37 cellular contexts compared by ENCODE assay signal in genomic region chr14:20191396-20191795, GRCh38. TPM values are rescaled to one million over a fixed set of nuclear protein-coding genes. Genes with fewer than 3 reads are reported as not detected.
"Had no signal": no experiment of that assay in that cellular context is flagged by ENCODE, and none has a peak within 500 bp of the region (broad histone marks: within the 10 kb centered on the region; RNA-seq: fewer than 3 reads in every experiment).

No MANE protein-coding gene starts in this region.

- FAIRE-seq: endometrium, endothelial cell of umbilical vein had no signal

- H3K4me2 ChIP-seq: hepatocyte had no signal

- ATAC-seq: activated CD4-positive, alpha-beta T cell treated with anti-CD3 and anti-CD28 coated beads for 36 hours; activated CD8-positive, alpha-beta memory T cell treated with anti-CD3 and anti-CD28 coated beads, Interleukin-2, amount 10 ng/mL, durations not matched to agents 7 days and 5 days; activated CD8-positive, alpha-beta T cell treated with anti-CD3 and anti-CD28 coated beads, Interleukin-2, amount 10 ng/mL, durations not matched to agents 7 days and 5 days; activated naive CD4-positive, alpha-beta T cell treated with anti-CD3 and anti-CD28 coated beads, Interleukin-2, amount 50 U/mL, for 72 hours; activated T-cell treated with anti-CD3 and anti-CD28 coated beads, Interleukin-2, amount 50 U/mL, for 72 hours; gastroesophageal sphincter; heart right ventricle had no signal

- H3K4me1 ChIP-seq: ascending aorta, breast epithelium, colonic mucosa, esophagus squamous epithelium, gastroesophageal sphincter, heart right ventricle had no signal

- H3K9me3 ChIP-seq: ascending aorta, breast epithelium, colonic mucosa, esophagus squamous epithelium, gastroesophageal sphincter, heart right ventricle had no signal

- H3K27me3 ChIP-seq: ascending aorta, cardiac muscle cell, colonic mucosa, esophagus squamous epithelium, hepatocyte had no signal

- H2AFZ ChIP-seq: hepatocyte had no signal

- H3K4me3 ChIP-seq: ascending aorta, breast epithelium, cardiac muscle cell, colonic mucosa, esophagus squamous epithelium, gastroesophageal sphincter, heart right ventricle, hepatocyte had no signal

- H3K36me3 ChIP-seq: ascending aorta, breast epithelium, cardiac muscle cell, colonic mucosa, esophagus squamous epithelium, gastroesophageal sphincter, heart right ventricle had no signal

- DNase-seq: activated CD4-positive, alpha-beta memory T cell treated with anti-CD3 and anti-CD28 coated beads for 36 hours; activated CD4-positive, alpha-beta T cell treated with anti-CD3 and anti-CD28 coated beads for 36 hours; activated CD4-positive, alpha-beta T cell treated with anti-CD3 and anti-CD28 coated beads, Interleukin-2, amount 10 ng/mL, durations not matched to agents 24 days and 14 days; activated CD4-positive, CD25-positive, alpha-beta regulatory T cell; activated CD4-positive, CD25-positive, alpha-beta regulatory T cell treated with anti-CD3 and anti-CD28 coated beads, Interleukin-2, amount 50 U/mL, for 72 hours; activated CD8-positive, alpha-beta memory T cell treated with anti-CD3 and anti-CD28 coated beads, Interleukin-2, amount 10 ng/mL, durations not matched to agents 7 days and 5 days; activated CD8-positive, alpha-beta memory T cell treated with anti-CD3 and anti-CD28 coated beads, Interleukin-2, amount 50 U/mL, for 4 hours; activated CD8-positive, alpha-beta T cell treated with anti-CD3 and anti-CD28 coated beads, Interleukin-2, amount 10 ng/mL, durations not matched to agents 7 days and 5 days; activated gamma-delta T cell; activated naive CD4-positive, alpha-beta T cell; activated naive CD4-positive, alpha-beta T cell treated with anti-CD3 and anti-CD28 coated beads, Interleukin-2, amount 10 ng/mL, durations not matched to agents 7 days and 5 days; activated naive CD8-positive, alpha-beta T cell treated with anti-CD3 and anti-CD28 coated beads, Interleukin-2, amount 10 ng/mL, durations not matched to agents 7 days and 5 days; activated T-cell treated with anti-CD3 and anti-CD28 coated beads, Interleukin-2, amount 50 U/mL, for 1 hour; activated T-cell treated with anti-CD3 and anti-CD28 coated beads, Interleukin-2, amount 50 U/mL, for 72 hours; central memory CD4-positive, alpha-beta T cell; cerebellar nuclear complex; colonic mucosa; effector CD8-positive, alpha-beta T cell; esophagus squamous epithelium; foreskin melanocyte; heart right ventricle; T-helper 2 cell had no signal

- H3K27ac ChIP-seq: ascending aorta, breast epithelium, cardiac muscle cell, colonic mucosa, epithelial cell of prostate, esophagus squamous epithelium, gastroesophageal sphincter, heart right ventricle, hepatocyte had no signal

- H3K79me2 ChIP-seq: hepatocyte had no signal

RNA-seq across cellular contexts. Expression of gene OR11G2, which starts 0.7 kb away (rescaled TPM):
- total RNA-seq: activated CD4-positive, alpha-beta memory T cell treated with anti-CD3 and anti-CD28 coated beads for 36 hours; activated CD4-positive, alpha-beta T cell treated with anti-CD3 and anti-CD28 coated beads for 36 hours; activated CD4-positive, alpha-beta T cell treated with anti-CD3 and anti-CD28 coated beads, Interleukin-2, amount 10 ng/mL, durations not matched to agents 24 days and 14 days; activated CD8-positive, alpha-beta memory T cell treated with anti-CD3 and anti-CD28 coated beads for 36 hours; activated CD8-positive, alpha-beta memory T cell treated with anti-CD3 and anti-CD28 coated beads, Interleukin-2, amount 10 ng/mL, durations not matched to agents 7 days and 5 days; activated CD8-positive, alpha-beta T cell treated with anti-CD3 and anti-CD28 coated beads, Interleukin-2, amount 10 ng/mL, durations not matched to agents 7 days and 5 days; activated naive CD4-positive, alpha-beta T cell treated with anti-CD3 and anti-CD28 coated beads, Interleukin-2, amount 50 U/mL, for 72 hours; activated naive CD8-positive, alpha-beta T cell treated with anti-CD3 and anti-CD28 coated beads, Interleukin-2, amount 10 ng/mL, durations not matched to agents 7 days and 5 days; activated T-cell treated with anti-CD3 and anti-CD28 coated beads, Interleukin-2, amount 50 U/mL, for 72 hours; ascending aorta; breast epithelium; cardiac muscle cell; colonic mucosa; dermis microvascular lymphatic vessel endothelial cell; endothelial cell of umbilical vein; esophagus squamous epithelium; fibroblast of lung; fibroblast of villous mesenchyme; gastroesophageal sphincter; glomerular endothelial cell; heart right ventricle; hepatocyte had no signal
- polyA plus RNA-seq: cardiac muscle cell, endothelial cell of umbilical vein, esophagus, fibroblast of lung, heart right ventricle, hepatocyte had no signal

RNA-seq across cellular contexts. Expression of gene OR11H6, which starts 32.1 kb away (rescaled TPM):
- total RNA-seq: activated CD4-positive, alpha-beta memory T cell treated with anti-CD3 and anti-CD28 coated beads for 36 hours; activated CD4-positive, alpha-beta T cell treated with anti-CD3 and anti-CD28 coated beads for 36 hours; activated CD4-positive, alpha-beta T cell treated with anti-CD3 and anti-CD28 coated beads, Interleukin-2, amount 10 ng/mL, durations not matched to agents 24 days and 14 days; activated CD8-positive, alpha-beta memory T cell treated with anti-CD3 and anti-CD28 coated beads for 36 hours; activated CD8-positive, alpha-beta memory T cell treated with anti-CD3 and anti-CD28 coated beads, Interleukin-2, amount 10 ng/mL, durations not matched to agents 7 days and 5 days; activated CD8-positive, alpha-beta T cell treated with anti-CD3 and anti-CD28 coated beads, Interleukin-2, amount 10 ng/mL, durations not matched to agents 7 days and 5 days; activated naive CD4-positive, alpha-beta T cell treated with anti-CD3 and anti-CD28 coated beads, Interleukin-2, amount 50 U/mL, for 72 hours; activated naive CD8-positive, alpha-beta T cell treated with anti-CD3 and anti-CD28 coated beads, Interleukin-2, amount 10 ng/mL, durations not matched to agents 7 days and 5 days; activated T-cell treated with anti-CD3 and anti-CD28 coated beads, Interleukin-2, amount 50 U/mL, for 72 hours; ascending aorta; breast epithelium; cardiac muscle cell; colonic mucosa; dermis microvascular lymphatic vessel endothelial cell; endothelial cell of umbilical vein; esophagus squamous epithelium; fibroblast of lung; fibroblast of villous mesenchyme; gastroesophageal sphincter; glomerular endothelial cell; heart right ventricle; hepatocyte had no signal
- polyA plus RNA-seq: cardiac muscle cell, endothelial cell of umbilical vein, esophagus, fibroblast of lung, heart right ventricle, hepatocyte had no signal

RNA-seq across cellular contexts. Expression of gene OR11H7, which starts 37.4 kb away (rescaled TPM):
- total RNA-seq: activated CD4-positive, alpha-beta memory T cell treated with anti-CD3 and anti-CD28 coated beads for 36 hours; activated CD4-positive, alpha-beta T cell treated with anti-CD3 and anti-CD28 coated beads for 36 hours; activated CD4-positive, alpha-beta T cell treated with anti-CD3 and anti-CD28 coated beads, Interleukin-2, amount 10 ng/mL, durations not matched to agents 24 days and 14 days; activated CD8-positive, alpha-beta memory T cell treated with anti-CD3 and anti-CD28 coated beads for 36 hours; activated CD8-positive, alpha-beta memory T cell treated with anti-CD3 and anti-CD28 coated beads, Interleukin-2, amount 10 ng/mL, durations not matched to agents 7 days and 5 days; activated CD8-positive, alpha-beta T cell treated with anti-CD3 and anti-CD28 coated beads, Interleukin-2, amount 10 ng/mL, durations not matched to agents 7 days and 5 days; activated naive CD4-positive, alpha-beta T cell treated with anti-CD3 and anti-CD28 coated beads, Interleukin-2, amount 50 U/mL, for 72 hours; activated naive CD8-positive, alpha-beta T cell treated with anti-CD3 and anti-CD28 coated beads, Interleukin-2, amount 10 ng/mL, durations not matched to agents 7 days and 5 days; activated T-cell treated with anti-CD3 and anti-CD28 coated beads, Interleukin-2, amount 50 U/mL, for 72 hours; ascending aorta; breast epithelium; cardiac muscle cell; colonic mucosa; dermis microvascular lymphatic vessel endothelial cell; endothelial cell of umbilical vein; esophagus squamous epithelium; fibroblast of lung; fibroblast of villous mesenchyme; glomerular endothelial cell; heart right ventricle; hepatocyte had no signal
- polyA plus RNA-seq: cardiac muscle cell, endothelial cell of umbilical vein, esophagus, fibroblast of lung, heart right ventricle, hepatocyte had no signal

RNA-seq across cellular contexts. Expression of gene OR11H4, which starts 47.7 kb away (rescaled TPM):
- total RNA-seq: activated CD4-positive, alpha-beta memory T cell treated with anti-CD3 and anti-CD28 coated beads for 36 hours; activated CD4-positive, alpha-beta T cell treated with anti-CD3 and anti-CD28 coated beads for 36 hours; activated CD4-positive, alpha-beta T cell treated with anti-CD3 and anti-CD28 coated beads, Interleukin-2, amount 10 ng/mL, durations not matched to agents 24 days and 14 days; activated CD8-positive, alpha-beta memory T cell treated with anti-CD3 and anti-CD28 coated beads for 36 hours; activated CD8-positive, alpha-beta memory T cell treated with anti-CD3 and anti-CD28 coated beads, Interleukin-2, amount 10 ng/mL, durations not matched to agents 7 days and 5 days; activated CD8-positive, alpha-beta T cell treated with anti-CD3 and anti-CD28 coated beads, Interleukin-2, amount 10 ng/mL, durations not matched to agents 7 days and 5 days; activated naive CD4-positive, alpha-beta T cell treated with anti-CD3 and anti-CD28 coated beads, Interleukin-2, amount 50 U/mL, for 72 hours; activated naive CD8-positive, alpha-beta T cell treated with anti-CD3 and anti-CD28 coated beads, Interleukin-2, amount 10 ng/mL, durations not matched to agents 7 days and 5 days; activated T-cell treated with anti-CD3 and anti-CD28 coated beads, Interleukin-2, amount 50 U/mL, for 72 hours; ascending aorta; breast epithelium; cardiac muscle cell; colonic mucosa; dermis microvascular lymphatic vessel endothelial cell; endothelial cell of umbilical vein; esophagus squamous epithelium; fibroblast of lung; fibroblast of villous mesenchyme; gastroesophageal sphincter; glomerular endothelial cell; heart right ventricle; hepatocyte had no signal
- polyA plus RNA-seq: cardiac muscle cell, endothelial cell of umbilical vein, esophagus, fibroblast of lung, heart right ventricle, hepatocyte had no signal

RNA-seq across cellular contexts. Expression of gene OR4N5, which starts 52.8 kb away (rescaled TPM):
- total RNA-seq: activated CD4-positive, alpha-beta memory T cell treated with anti-CD3 and anti-CD28 coated beads for 36 hours; activated CD4-positive, alpha-beta T cell treated with anti-CD3 and anti-CD28 coated beads for 36 hours; activated CD4-positive, alpha-beta T cell treated with anti-CD3 and anti-CD28 coated beads, Interleukin-2, amount 10 ng/mL, durations not matched to agents 24 days and 14 days; activated CD8-positive, alpha-beta memory T cell treated with anti-CD3 and anti-CD28 coated beads for 36 hours; activated CD8-positive, alpha-beta memory T cell treated with anti-CD3 and anti-CD28 coated beads, Interleukin-2, amount 10 ng/mL, durations not matched to agents 7 days and 5 days; activated CD8-positive, alpha-beta T cell treated with anti-CD3 and anti-CD28 coated beads, Interleukin-2, amount 10 ng/mL, durations not matched to agents 7 days and 5 days; activated naive CD4-positive, alpha-beta T cell treated with anti-CD3 and anti-CD28 coated beads, Interleukin-2, amount 50 U/mL, for 72 hours; activated naive CD8-positive, alpha-beta T cell treated with anti-CD3 and anti-CD28 coated beads, Interleukin-2, amount 10 ng/mL, durations not matched to agents 7 days and 5 days; activated T-cell treated with anti-CD3 and anti-CD28 coated beads, Interleukin-2, amount 50 U/mL, for 72 hours; ascending aorta; breast epithelium; cardiac muscle cell; colonic mucosa; dermis microvascular lymphatic vessel endothelial cell; endothelial cell of umbilical vein; esophagus squamous epithelium; fibroblast of lung; fibroblast of villous mesenchyme; gastroesophageal sphincter; glomerular endothelial cell; heart right ventricle; hepatocyte had no signal
- polyA plus RNA-seq: cardiac muscle cell, endothelial cell of umbilical vein, esophagus, fibroblast of lung, heart right ventricle, hepatocyte had no signal
